Comparison of ENCODE assay signal across 30 cellular contexts in genomic region chr1:27936370-27936769, GRCh38. TPM values are rescaled to one million over a fixed set of nuclear protein-coding genes. Genes with fewer than 3 reads are reported as not detected.
"Had no signal": no experiment of that assay in that cellular context is flagged by ENCODE, and none has a peak within 500 bp of the region (broad histone marks: within the 10 kb centered on the region; RNA-seq: fewer than 3 reads in every experiment).

No MANE protein-coding gene starts in this region.

- H3K9me3 Mint-ChIP-seq: activated CD8-positive, alpha-beta T cell treated with anti-CD3 and anti-CD28 coated beads for 36 hours; activated naive CD4-positive, alpha-beta T cell treated with anti-CD3 and anti-CD28 coated beads, Interleukin-2, amount 50 U/mL, for 72 hours; activated naive CD8-positive, alpha-beta T cell treated with anti-CD3 and anti-CD28 coated beads, Interleukin-2, amount 50 U/mL, for 24 hours; activated T-cell treated with anti-CD3 and anti-CD28 coated beads, Interleukin-2, amount 50 U/mL, for 24 hours; activated T-helper 1 cell treated with anti-CD3 and anti-CD28 coated beads, Interleukin-12 subunit alpha, Interleukin-12 subunit beta, Interleukin-2, Interleukin-4 antibody, amounts not matched to agents 30 ng/mL and 10 ng/mL and 1 ng/mL, durations not matched to agents 14 hours and 24 hours and 36 hours; brain; central memory CD8-positive, alpha-beta T cell; T-cell had no signal

- DNase-seq: activated CD4-positive, alpha-beta T cell treated with anti-CD3 and anti-CD28 coated beads for 4 hours; activated CD8-positive, alpha-beta memory T cell treated with anti-CD3 and anti-CD28 coated beads, Interleukin-2, amount 50 U/mL, for 48 hours; activated CD8-positive, alpha-beta T cell treated with anti-CD3 and anti-CD28 coated beads for 36 hours; activated effector memory CD4-positive, alpha-beta T cell treated with anti-CD3 and anti-CD28 coated beads, Interleukin-2, amount 50 U/mL, for 16 hours; activated naive CD4-positive, alpha-beta T cell treated with Interleukin-2 at 50 U/mL for 16 hours; activated naive CD8-positive, alpha-beta T cell treated with anti-CD3 and anti-CD28 coated beads, Interleukin-2, amount 50 U/mL, for 24 hours; activated T-cell treated with anti-CD3 and anti-CD28 coated beads, Interleukin-2, amount 50 U/mL, for 24 hours; amniotic stem cell; KG1; NCI-H1092; NCI-H1417; NCI-H1694; NCI-H2029; NCI-H345; NCI-H510A; NCI-H526 treated with DMSO at 0.1 percent for 48 hours; NCI-H82; RPMI8226; T-cell; WERI-Rb-1 had no signal

- H3K4me3 ChIP-seq: SK-N-MC had no signal

- H3K4me3 Mint-ChIP-seq: activated CD8-positive, alpha-beta T cell treated with anti-CD3 and anti-CD28 coated beads for 36 hours; activated T-cell treated with anti-CD3 and anti-CD28 coated beads, Interleukin-2, amount 50 U/mL, for 24 hours; activated T-helper 1 cell treated with anti-CD3 and anti-CD28 coated beads, Interleukin-12 subunit alpha, Interleukin-12 subunit beta, Interleukin-2, Interleukin-4 antibody, amounts not matched to agents 30 ng/mL and 10 ng/mL and 1 ng/mL, durations not matched to agents 14 hours and 24 hours and 36 hours; central memory CD8-positive, alpha-beta T cell had no signal

- H3K36me3 Mint-ChIP-seq: activated naive CD4-positive, alpha-beta T cell treated with anti-CD3 and anti-CD28 coated beads, Interleukin-2, amount 50 U/mL, for 72 hours; brain; T-cell had no signal

- ATAC-seq: activated CD4-positive, CD25-positive, alpha-beta regulatory T cell treated with anti-CD3 and anti-CD28 coated beads, Interleukin-2, amount 50 U/mL, for 24 hours; activated CD8-positive, alpha-beta T cell treated with anti-CD3 and anti-CD28 coated beads for 36 hours; activated naive CD4-positive, alpha-beta T cell treated with anti-CD3 and anti-CD28 coated beads, Interleukin-2, amount 50 U/mL, for 72 hours; activated naive CD8-positive, alpha-beta T cell treated with anti-CD3 and anti-CD28 coated beads, Interleukin-2, amount 50 U/mL, for 24 hours; Panc1; Right ventricle myocardium inferior; T-cell had no signal

- FAIRE-seq: astrocyte had no signal

- H3K36me3 ChIP-seq: WERI-Rb-1 had no signal

- H3K27ac ChIP-seq: SK-N-MC, WERI-Rb-1 had no signal

- H3K27ac Mint-ChIP-seq: activated CD8-positive, alpha-beta T cell treated with anti-CD3 and anti-CD28 coated beads for 36 hours; activated naive CD4-positive, alpha-beta T cell treated with anti-CD3 and anti-CD28 coated beads, Interleukin-2, amount 50 U/mL, for 72 hours; activated naive CD8-positive, alpha-beta T cell treated with anti-CD3 and anti-CD28 coated beads, Interleukin-2, amount 50 U/mL, for 24 hours; activated T-cell treated with anti-CD3 and anti-CD28 coated beads, Interleukin-2, amount 50 U/mL, for 24 hours; activated T-helper 1 cell treated with anti-CD3 and anti-CD28 coated beads, Interleukin-12 subunit alpha, Interleukin-12 subunit beta, Interleukin-2, Interleukin-4 antibody, amounts not matched to agents 30 ng/mL and 10 ng/mL and 1 ng/mL, durations not matched to agents 14 hours and 24 hours and 36 hours; brain; T-cell had no signal

RNA-seq across cellular contexts. Expression of gene SMPDL3B, which starts 1.6 kb away (rescaled TPM):
- total RNA-seq: LHCN-M2, Right ventricle myocardium inferior had no signal
